Comparison of ENCODE assay signal across 11 cellular contexts in genomic region chr18:79395308-79395640, GRCh38. TPM values are rescaled to one million over a fixed set of nuclear protein-coding genes. Genes with fewer than 3 reads are reported as not detected.
DNase-seq lines count a peak whose midpoint lies in the region; ATAC-seq and TF ChIP-seq lines count a peak whose summit lies in the region.
"Had no signal": no experiment of that assay in that cellular context is flagged by ENCODE, and none has a peak within 500 bp of the region (broad histone marks: within the 10 kb centered on the region; RNA-seq: fewer than 3 reads in every experiment).

No MANE protein-coding gene starts in this region.

- H3K4me1 Mint-ChIP-seq in activated naive CD4-positive, alpha-beta T cell treated with anti-CD3 and anti-CD28 coated beads, Interleukin-2, amount 50 U/mL, for 24 hours: peaks cover 48% of the 10 kb centered on the region
- H3K4me1 Mint-ChIP-seq in activated naive CD8-positive, alpha-beta T cell treated with anti-CD3 and anti-CD28 coated beads for 36 hours: peaks cover 24% of the 10 kb centered on the region
- H3K4me1 Mint-ChIP-seq in naive thymus-derived CD4-positive, alpha-beta T cell: peaks cover 20 to 55% (median 45%) of the 10 kb centered on the region in 7 donors
- H3K4me1 Mint-ChIP-seq in type B pancreatic cell (ENCODE audit: unreplicated experiment): peaks cover 9% of the 10 kb centered on the region

- peaks cover 3% of the 10 kb centered on the region for H3K36me3 Mint-ChIP-seq in activated naive CD4-positive, alpha-beta T cell treated with anti-CD3 and anti-CD28 coated beads, Interleukin-2, amount 50 U/mL, for 24 hours
- peaks cover 25% of the 10 kb centered on the region for H3K36me3 Mint-ChIP-seq in activated naive CD8-positive, alpha-beta T cell treated with anti-CD3 and anti-CD28 coated beads for 36 hours
- peaks cover 0 to 1% (median 0%) of the 10 kb centered on the region in 5 donors for H3K36me3 Mint-ChIP-seq in naive thymus-derived CD4-positive, alpha-beta T cell
- H3K36me3 Mint-ChIP-seq in type B pancreatic cell: no peaks in the 10 kb centered on the region

- no peaks in the 10 kb centered on the region for H3K36me3 ChIP-seq in naive thymus-derived CD4-positive, alpha-beta T cell (ENCODE audit: control insufficient read depth in 2 of 3, insufficient read depth in 3 of 3, low read length in 3 of 3)

- H3K9me3 Mint-ChIP-seq in activated naive CD4-positive, alpha-beta T cell treated with anti-CD3 and anti-CD28 coated beads, Interleukin-2, amount 50 U/mL, for 24 hours: no peaks in the 10 kb centered on the region
- no peaks in the 10 kb centered on the region for H3K9me3 Mint-ChIP-seq in activated naive CD8-positive, alpha-beta T cell treated with anti-CD3 and anti-CD28 coated beads for 36 hours
- peaks cover 0 to 6% (median 0%) of the 10 kb centered on the region in 11 donors for H3K9me3 Mint-ChIP-seq in naive thymus-derived CD4-positive, alpha-beta T cell
- H3K9me3 Mint-ChIP-seq in type B pancreatic cell: no peaks in the 10 kb centered on the region

- H3K27ac Mint-ChIP-seq in activated naive CD4-positive, alpha-beta T cell treated with anti-CD3 and anti-CD28 coated beads, Interleukin-2, amount 50 U/mL, for 24 hours: peak overlapping the region; percentile 98
- peak overlapping the region; percentile 86 for H3K27ac Mint-ChIP-seq in activated naive CD8-positive, alpha-beta T cell treated with anti-CD3 and anti-CD28 coated beads for 36 hours
- H3K27ac Mint-ChIP-seq in naive thymus-derived CD4-positive, alpha-beta T cell: peak overlapping the region in 2 of 9 donors; percentile 66 to 85
- no peak overlapping the region for H3K27ac Mint-ChIP-seq in type B pancreatic cell

- peaks cover 14 to 20% of the 10 kb centered on the region in 2 donors for H3K4me1 ChIP-seq in naive thymus-derived CD4-positive, alpha-beta T cell (ENCODE audit: control insufficient read depth in 2 of 2, insufficient read depth in 2 of 2, low read length in 2 of 2)

- POLR2A ChIA-PET in naive thymus-derived CD4-positive, alpha-beta T cell (lab: Charles Lee): interaction anchor here (1.2 to 2.6 kb wide), 3 partner anchors 10 to 128 kb away, joined by 4 to 15 read pairs (median 14); no protein-coding TSS in a partner anchor

- no peaks in the 10 kb centered on the region for H3K27me3 Mint-ChIP-seq in activated naive CD4-positive, alpha-beta T cell treated with anti-CD3 and anti-CD28 coated beads, Interleukin-2, amount 50 U/mL, for 24 hours
- no peaks in the 10 kb centered on the region for H3K27me3 Mint-ChIP-seq in activated naive CD8-positive, alpha-beta T cell treated with anti-CD3 and anti-CD28 coated beads for 36 hours
- peaks cover 0 to 29% (median 0%) of the 10 kb centered on the region in 5 donors for H3K27me3 Mint-ChIP-seq in naive thymus-derived CD4-positive, alpha-beta T cell
- peaks cover 65% of the 10 kb centered on the region for H3K27me3 Mint-ChIP-seq in type B pancreatic cell

- H3K9me3 ChIP-seq in naive thymus-derived CD4-positive, alpha-beta T cell (ENCODE audit: control insufficient read depth in 2 of 3, low read length in 3 of 3): no peaks in the 10 kb centered on the region

- ATAC-seq in naive thymus-derived CD4-positive, alpha-beta T cell: no peak

- no peak overlapping the region for H3K4me3 ChIP-seq in naive thymus-derived CD4-positive, alpha-beta T cell (ENCODE audit: low read length)

- DNase-seq in activated naive CD4-positive, alpha-beta T cell treated with anti-CD3 and anti-CD28 coated beads, Interleukin-2, amount 50 U/mL, for 16 hours: no peak
- peak; percentile 32 for DNase-seq in activated naive CD8-positive, alpha-beta T cell treated with anti-CD3 and anti-CD28 coated beads for 36 hours
- DNase-seq in naive thymus-derived CD4-positive, alpha-beta T cell: no peak
- DNase-seq in type B pancreatic cell (ENCODE audit: extremely low spot score, unreplicated experiment) (no peak), AML-193 (lab: John Stamatoyannopoulos, UW) (no peak), NCI-H446 (lab: John Stamatoyannopoulos, UW) (no peak)
- no peak for DNase-seq in activated effector memory CD4-positive, alpha-beta T cell treated with anti-CD3 and anti-CD28 coated beads, Interleukin-2, amount 50 U/mL, for 16 hours
- DNase-seq: NCI-H524 treated with DMSO at 0.1 percent for 48 hours had no signal

- peak overlapping the region; percentile 87 for H3K4me3 Mint-ChIP-seq in activated naive CD4-positive, alpha-beta T cell treated with anti-CD3 and anti-CD28 coated beads, Interleukin-2, amount 50 U/mL, for 24 hours
- H3K4me3 Mint-ChIP-seq in activated naive CD8-positive, alpha-beta T cell treated with anti-CD3 and anti-CD28 coated beads for 36 hours: peak overlapping the region; percentile 78
- peak overlapping the region; percentile 79 to 90 (median 87) for H3K4me3 Mint-ChIP-seq in naive thymus-derived CD4-positive, alpha-beta T cell
- H3K4me3 Mint-ChIP-seq in type B pancreatic cell: peak overlapping the region; percentile 79

- CTCF ChIA-PET in naive thymus-derived CD4-positive, alpha-beta T cell (lab: Charles Lee): no interaction called here

- no peak overlapping the region for H3K27ac ChIP-seq in naive thymus-derived CD4-positive, alpha-beta T cell (ENCODE audit: low read depth, low read length)
- H3K27ac ChIP-seq: HL-60, VCaP had no signal

- peaks cover 0 to 6% of the 10 kb centered on the region in 2 donors for H3K27me3 ChIP-seq in naive thymus-derived CD4-positive, alpha-beta T cell (ENCODE audit: control insufficient read depth in 2 of 2, insufficient read depth in 2 of 2, low read length in 2 of 2)

- no peak for TF ChIP-seq CTCF in type B pancreatic cell (conservative IDR thresholded peaks at IDR 0.05)

- intact Hi-C loops in naive thymus-derived CD4-positive, alpha-beta T cell (cut with micrococcal nuclease): loop anchor here (2.0 to 10.0 kb wide), 3 partner anchors 128 to 710 kb away; partner anchors contain the start of gene ADNP2 (in 1 of the 2)

RNA-seq across cellular contexts. Expression of gene NFATC1, which starts 0.5 kb away (rescaled TPM):
- 10 to 100 TPM; 94.2 to 98.5 TPM for total RNA-seq in activated naive CD8-positive, alpha-beta T cell treated with anti-CD3 and anti-CD28 coated beads for 36 hours
- total RNA-seq in naive thymus-derived CD4-positive, alpha-beta T cell: 10 to 100 TPM; 44.3 to 87.2 (median 53.8) TPM
- polyA plus RNA-seq in naive thymus-derived CD4-positive, alpha-beta T cell: 10 to 100 TPM; 27.1 to 49.9 TPM
- total RNA-seq in type B pancreatic cell (ENCODE audit: low replicate concordance): 2.7 and 6.1 TPM in 2 replicates
